In genomic region chr5:139403787-139404483, GRCh38 we compare ENCODE assay signal across 1 cellular context.
TF ChIP-seq lines count a peak whose summit lies in the region.

TSS of gene SPATA24 (minus strand) at chr5:139404089. CDS start at chr5:139404060, 29 bp downstream.

TF ChIP-seq in GM12878, 131 proteins besides CTCF, POLR2A, EP300 and RAD21 (continued from another document and continues in another):
- TF ChIP-seq MLLT1 (IDR thresholded peaks at IDR 0.05) (peak; percentile 98), MAX (IDR thresholded peaks at IDR 0.05; ENCODE audit: low read depth, low read length) (peak; percentile 47; the same call in 1 of the 2 replicates), NR2C1 (IDR thresholded peaks at IDR 0.05) (no peak), SKIL (IDR thresholded peaks at IDR 0.05; ENCODE audit: low read depth, poor library complexity, severe bottlenecking) (no peak), SIN3A (IDR thresholded peaks at IDR 0.05; ENCODE audit: low read depth, low read length) (peak; percentile 71; the same call in 1 of the 2 replicates), ZZZ3 (IDR thresholded peaks at IDR 0.05; ENCODE audit: control insufficient read depth, insufficient read length, low read depth) (no peak), ZNF622 (IDR thresholded peaks at IDR 0.05) (no peak), HCFC1 (IDR thresholded peaks at IDR 0.05; ENCODE audit: low read length) (peak; percentile 55), IRF3 (IDR thresholded peaks at IDR 0.05) (peak; percentile 49; the same call in 1 of the 2 replicates), CHD2 (IDR thresholded peaks at IDR 0.05; ENCODE audit: borderline replicate concordance, low read depth, low read length) (peak; percentile 16; the same call in 1 of the 2 replicates), BCL3 (IDR thresholded peaks at IDR 0.05; ENCODE audit: borderline replicate concordance, insufficient read depth, low read depth, low read length, poor library complexity, severe bottlenecking) (no peak), SRF (IDR thresholded peaks at IDR 0.05; ENCODE audit: low read depth in 2 of 2, low read length in 2 of 2) (0 out of 4 replicates have a peak, but pooled peaks of 1 of the 2 experiments have one; percentile 43), IKZF1 (conservative IDR thresholded peaks at IDR 0.05) (no peak), ASH2L (IDR thresholded peaks at IDR 0.05; ENCODE audit: borderline replicate concordance, low read depth) (no peak), NFYA (IDR thresholded peaks at IDR 0.05; ENCODE audit: borderline replicate concordance, low read depth, low read length) (no peak), RUNX3 (IDR thresholded peaks at IDR 0.05; ENCODE audit: low read length) (peak; percentile 32; the same call in 1 of the 2 replicates), FOXM1 (IDR thresholded peaks at IDR 0.05; ENCODE audit: low read depth, low read length) (no peak), NR2C2 (IDR thresholded peaks at IDR 0.05; ENCODE audit: borderline replicate concordance, control insufficient read depth, insufficient read length, low read depth) (no peak), ZBTB40 (IDR thresholded peaks at IDR 0.05; ENCODE audit: borderline replicate concordance) (peak; percentile 61; the same call in 1 of the 2 replicates), MEF2B (IDR thresholded peaks at IDR 0.05; ENCODE audit: partially characterized antibody, poor library complexity, severe bottlenecking) (peak; percentile 59), BACH1 (IDR thresholded peaks at IDR 0.05; ENCODE audit: borderline replicate concordance) (no peak), ATF3 (IDR thresholded peaks at IDR 0.05; ENCODE audit: borderline replicate concordance, extremely low read depth, low read depth, low read length) (no peak), NBN (IDR thresholded peaks at IDR 0.05) (peak; percentile 85; the same call in 1 of the 2 replicates), ZNF217 (IDR thresholded peaks at IDR 0.05) (no peak), YY1 (IDR thresholded peaks at IDR 0.05; ENCODE audit: low read depth, low read length) (peak; percentile 95), BHLHE40 (IDR thresholded peaks at IDR 0.05; ENCODE audit: borderline replicate concordance in 1 of 2, low read depth in 2 of 2, low read length in 1 of 2) (peak; percentile 21 to 63; a peak in 1 of 4 replicates), TCF12 (IDR thresholded peaks at IDR 0.05; ENCODE audit: low read depth, low read length) (0 out of 2 replicates have a peak, but pooled peaks have one; percentile 1), BMI1 (IDR thresholded peaks at IDR 0.05; ENCODE audit: borderline replicate concordance) (peak; percentile 94), TCF7 (IDR thresholded peaks at IDR 0.05; ENCODE audit: borderline replicate concordance) (no peak), PKNOX1 (IDR thresholded peaks at IDR 0.05) (peak; percentile 87), EZH2 (IDR thresholded peaks at IDR 0.05; ENCODE audit: borderline replicate concordance, control insufficient read depth, low read depth, low read length) (no peak), CREB1 (IDR thresholded peaks at IDR 0.05; ENCODE audit: low read depth) (peak; percentile 91), RELB (IDR thresholded peaks at IDR 0.05; ENCODE audit: low read depth) (peak; percentile 92), CHD1 (IDR thresholded peaks at IDR 0.05; ENCODE audit: low read depth, low read length) (no peak), EGR1 (IDR thresholded peaks at IDR 0.05; ENCODE audit: borderline replicate concordance in 1 of 2, low read depth in 2 of 2, low read length in 2 of 2) (peak; percentile 66 to 94), E2F8 (IDR thresholded peaks at IDR 0.05; ENCODE audit: low read depth, partially characterized antibody) (no peak), HDGF (IDR thresholded peaks at IDR 0.05) (peak; percentile 83), TAF1 (IDR thresholded peaks at IDR 0.05; ENCODE audit: borderline replicate concordance, low read depth, low read length) (peak; percentile 47; the same call in 1 of the 2 replicates), ESRRA (IDR thresholded peaks at IDR 0.05; ENCODE audit: low read length) (no peak), USF1 (IDR thresholded peaks at IDR 0.05; ENCODE audit: borderline replicate concordance, extremely low read length, insufficient read depth, low read depth, low read length) (no peak)
